Comparison of ENCODE assay signal across 1 cellular context in the genomic region with DNA sequence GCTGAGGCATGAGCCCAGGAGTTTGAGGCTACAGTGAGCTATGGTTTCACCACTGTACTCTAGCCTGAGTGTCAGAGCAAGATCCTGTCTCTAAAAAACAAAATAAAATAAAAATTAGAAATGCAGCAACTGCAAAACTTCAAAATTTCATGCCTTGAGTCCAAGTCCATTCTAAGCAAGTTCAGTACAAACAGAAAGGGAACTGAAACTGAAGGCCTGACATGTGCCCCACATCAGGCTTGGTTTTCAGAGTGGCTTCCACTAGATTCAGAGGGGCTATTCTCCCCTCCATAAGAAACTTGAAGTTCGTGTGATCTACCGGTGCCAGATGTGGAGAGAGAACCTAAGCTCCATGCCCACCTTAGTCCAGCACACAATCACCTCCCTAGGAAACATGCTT.
TF ChIP-seq lines count a peak whose summit lies in the region.

No MANE protein-coding gene starts in this region.

TF ChIP-seq in SK-N-SH, 30 proteins besides CTCF, POLR2A, EP300 and RAD21 (continued from another document):
- TF ChIP-seq, protein P1, sequence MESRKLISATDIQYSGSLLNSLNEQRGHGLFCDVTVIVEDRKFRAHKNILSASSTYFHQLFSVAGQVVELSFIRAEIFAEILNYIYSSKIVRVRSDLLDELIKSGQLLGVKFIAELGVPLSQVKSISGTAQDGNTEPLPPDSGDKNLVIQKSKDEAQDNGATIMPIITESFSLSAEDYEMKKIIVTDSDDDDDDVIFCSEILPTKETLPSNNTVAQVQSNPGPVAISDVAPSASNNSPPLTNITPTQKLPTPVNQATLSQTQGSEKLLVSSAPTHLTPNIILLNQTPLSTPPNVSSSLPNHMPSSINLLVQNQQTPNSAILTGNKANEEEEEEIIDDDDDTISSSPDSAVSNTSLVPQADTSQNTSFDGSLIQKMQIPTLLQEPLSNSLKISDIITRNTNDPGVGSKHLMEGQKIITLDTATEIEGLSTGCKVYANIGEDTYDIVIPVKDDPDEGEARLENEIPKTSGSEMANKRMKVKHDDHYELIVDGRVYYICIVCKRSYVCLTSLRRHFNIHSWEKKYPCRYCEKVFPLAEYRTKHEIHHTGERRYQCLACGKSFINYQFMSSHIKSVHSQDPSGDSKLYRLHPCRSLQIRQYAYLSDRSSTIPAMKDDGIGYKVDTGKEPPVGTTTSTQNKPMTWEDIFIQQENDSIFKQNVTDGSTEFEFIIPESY (IDR thresholded peaks at IDR 0.05; ENCODE audit: borderline replicate concordance, low read depth), result no peak
